In genomic region chr13:98976941-98977340, GRCh38 we compare ENCODE assay signal across 10 cellular contexts. TPM values are rescaled to one million over a fixed set of nuclear protein-coding genes. Genes with fewer than 3 reads are reported as not detected.
A peak's percentile ranks its signal among the peaks of the same experiment; 100 is the strongest.
DNase-seq lines count a peak whose midpoint lies in the region; ATAC-seq and TF ChIP-seq lines count a peak whose summit lies in the region.
"Had no signal": no experiment of that assay in that cellular context is flagged by ENCODE, and none has a peak within 500 bp of the region (broad histone marks: within the 10 kb centered on the region; RNA-seq: fewer than 3 reads in every experiment).

No MANE protein-coding gene starts in this region.

- no peaks in the 10 kb centered on the region for H4K20me1 ChIP-seq in BLaER1 treated with 17β-estradiol and CSF1 and Interleukin-3, amounts not matched to agents 10 nM and 100 nM

- H3K9me3 ChIP-seq in BLaER1 treated with 17β-estradiol and CSF1 and Interleukin-3, amounts not matched to agents 10 nM and 100 nM (replicated peaks in 1 of 11) = no peaks in the 10 kb centered on the region
- H3K9me3 ChIP-seq in prostate gland (no peaks in the 10 kb centered on the region), spleen (no peaks in the 10 kb centered on the region)
- H3K9me3 ChIP-seq: adrenal gland had no signal

- no peak overlapping the region for H3K4me3 ChIP-seq in BLaER1 treated with 17β-estradiol and CSF1 and Interleukin-3, amounts not matched to agents 10 nM and 100 nM
- peak overlapping the region; percentile 21 to 40 for H3K4me3 ChIP-seq in prostate gland
- H3K4me3 ChIP-seq in spleen = peak overlapping the region in 3 of 8 donors; percentile 0 to 55 (median 6)

- peaks cover 70 to 83% (median 78%) of the 10 kb centered on the region in 10 experiments for H3K4me1 ChIP-seq in BLaER1 treated with 17β-estradiol and CSF1 and Interleukin-3, amounts not matched to agents 10 nM and 100 nM
- peaks cover 3% of the 10 kb centered on the region for H3K4me1 ChIP-seq in prostate gland (replicated peaks)
- H3K4me1 ChIP-seq in spleen = peaks cover 0 to 53% (median 24%) of the 10 kb centered on the region in 6 donors

- TF ChIP-seq POLR2A in prostate gland (IDR thresholded peaks at IDR 0.05) (no peak), spleen (IDR thresholded peaks at IDR 0.05) (no peak)

- intact Hi-C loops in prostate gland (cut with DNase I) = no loop called here
- intact Hi-C loops in spleen (cut with DNase I; ENCODE audit: low total_unique reads) = no loop called here

- POLR2A ChIA-PET in WTC11 (lab: Charles Lee) = no interaction called here

- H3K36me3 ChIP-seq in BLaER1 treated with 17β-estradiol and CSF1 and Interleukin-3, amounts not matched to agents 10 nM and 100 nM = no peaks in the 10 kb centered on the region
- H3K36me3 ChIP-seq in prostate gland (no peaks in the 10 kb centered on the region), spleen (no peaks in the 10 kb centered on the region)
- H3K36me3 ChIP-seq: adrenal gland had no signal

- peak overlapping the region; percentile 58; the same call in 1 of the 2 replicates for H3K27ac Mint-ChIP-seq in WTC11

- H3K4me1 Mint-ChIP-seq in WTC11 = peaks cover 49% of the 10 kb centered on the region

- peak overlapping the region; percentile 74 to 92 (median 86); a peak in 21 of 22 replicates for H3K4me2 ChIP-seq in BLaER1 treated with 17β-estradiol and CSF1 and Interleukin-3, amounts not matched to agents 10 nM and 100 nM

- H3K36me3 Mint-ChIP-seq in WTC11 = no peaks in the 10 kb centered on the region

- ATAC-seq in WTC11 = no peak

- TF ChIP-seq CTCF in WTC11 (IDR thresholded peaks at IDR 0.05) (no peak), prostate gland (IDR thresholded peaks at IDR 0.05) (no peak), spleen (IDR thresholded peaks at IDR 0.05 in 8 of 11, conservative IDR thresholded peaks at IDR 0.05 in 3 of 11) (no peak)

- DNase-seq in WTC11 (ENCODE audit: low spot score) (no peak), foreskin melanocyte (peak; percentile 76), prostate gland (ENCODE audit: low spot score) (no peak), spleen (no peak), AG20443 (ENCODE audit: low spot score) (no peak), DMS79 treated with DMSO at 0.1 percent for 48 hours (lab: John Stamatoyannopoulos, UW) (no peak), GOT3 (lab: John Stamatoyannopoulos, UW) (no peak)
- DNase-seq: adrenal gland had no signal

- peak overlapping the region in 9 of 11 experiments; percentile 16 to 80 (median 70); a peak in 14 of 22 replicates for H3K9ac ChIP-seq in BLaER1 treated with 17β-estradiol and CSF1 and Interleukin-3, amounts not matched to agents 10 nM and 100 nM

- H3K27ac ChIP-seq in BLaER1 treated with 17β-estradiol and CSF1 and Interleukin-3, amounts not matched to agents 10 nM and 100 nM = peak overlapping the region in 10 of 11 experiments; percentile 25 to 90 (median 80); a peak in 20 of 22 replicates
- H3K27ac ChIP-seq in prostate gland = peak overlapping the region; percentile 8 to 32
- H3K27ac ChIP-seq in spleen = peak overlapping the region in 1 of 8 donors; percentile 50
- H3K27ac ChIP-seq: C4-2B had no signal

- no peaks in the 10 kb centered on the region for H3K27me3 Mint-ChIP-seq in WTC11 (ENCODE audit: low read depth)

- no peaks in the 10 kb centered on the region; a peak in 1 of 22 replicates for H3K27me3 ChIP-seq in BLaER1 treated with 17β-estradiol and CSF1 and Interleukin-3, amounts not matched to agents 10 nM and 100 nM
- no peaks in the 10 kb centered on the region for H3K27me3 ChIP-seq in prostate gland (replicated peaks; ENCODE audit: insufficient read depth)
- H3K27me3 ChIP-seq in spleen (replicated peaks in 1 of 7) = no peaks in the 10 kb centered on the region
- H3K27me3 ChIP-seq: adrenal gland had no signal

- no peaks in the 10 kb centered on the region for H3K9me3 Mint-ChIP-seq in WTC11

- CTCF ChIA-PET in WTC11 (lab: Charles Lee) = interaction anchor here (1.4 to 4.0 kb wide), 4 partner anchors 8 to 110 kb away, joined by 3 to 22 read pairs (median 6); no protein-coding TSS in a partner anchor

- WGBS in prostate gland = 33% methylated on average over 2 of the region's 2 CpGs
- 63 to 84% (median 76%) methylated on average over 2 of the region's 2 CpGs for WGBS in spleen, 5 donors

- H3K4me3 Mint-ChIP-seq in WTC11 = no peak overlapping the region

TF ChIP-seq in WTC11, 78 proteins besides CTCF, POLR2A, EP300 and RAD21 (continues in another document):
- TF ChIP-seq E2F5 (CRISPR knock-in tag; IDR thresholded peaks at IDR 0.05) (no peak), CREM (CRISPR knock-in tag; IDR thresholded peaks at IDR 0.05) (no peak), ZNF138 (CRISPR knock-in tag; conservative IDR thresholded peaks at IDR 0.05) (no peak), TEAD4 (CRISPR knock-in tag; IDR thresholded peaks at IDR 0.05) (no peak), E2F1 (CRISPR knock-in tag; IDR thresholded peaks at IDR 0.05) (no peak), ZNF317 (CRISPR knock-in tag; IDR thresholded peaks at IDR 0.05; ENCODE audit: borderline replicate concordance, low read depth) (no peak), TP53 (CRISPR knock-in tag; IDR thresholded peaks at IDR 0.05) (no peak), PRRX2 (CRISPR knock-in tag; IDR thresholded peaks at IDR 0.05) (no peak), ZNF512 (CRISPR knock-in tag; IDR thresholded peaks at IDR 0.05; ENCODE audit: borderline replicate concordance) (no peak), ZSCAN18 (CRISPR knock-in tag; IDR thresholded peaks at IDR 0.05) (no peak), AR (CRISPR knock-in tag; IDR thresholded peaks at IDR 0.05) (no peak)

RNA-seq across cellular contexts. Expression of gene DOCK9, which starts 0.9 kb away (rescaled TPM):
- total RNA-seq in WTC11 (2021) = 35.0 to 36.6 TPM (median 36.0 TPM) in 3 replicates
- 100 to 1,000 TPM; 107 to 117 TPM for total RNA-seq in prostate gland
- 10 to 100 TPM; 46.5 to 53.3 (median 48.3) TPM for total RNA-seq in spleen
- polyA plus RNA-seq in spleen = 10 to 100 TPM in 1 of 3 donors, 1 to 10 TPM in 2; 6.9 to 14.9 (median 9.9) TPM

Comparison
In these comparisons a context has a peak if more than half of its experiments do, and no peak if none do; other contexts are left out.
1. H3K4me3 ChIP-seq: peak in prostate gland (2 of 2); none in BLaER1 treated with 17β-estradiol and CSF1 and Interleukin-3, amounts not matched to agents 10 nM and 100 nM (0 of 10).